Comparison of ENCODE assay signal across 31 cellular contexts in the genomic region with DNA sequence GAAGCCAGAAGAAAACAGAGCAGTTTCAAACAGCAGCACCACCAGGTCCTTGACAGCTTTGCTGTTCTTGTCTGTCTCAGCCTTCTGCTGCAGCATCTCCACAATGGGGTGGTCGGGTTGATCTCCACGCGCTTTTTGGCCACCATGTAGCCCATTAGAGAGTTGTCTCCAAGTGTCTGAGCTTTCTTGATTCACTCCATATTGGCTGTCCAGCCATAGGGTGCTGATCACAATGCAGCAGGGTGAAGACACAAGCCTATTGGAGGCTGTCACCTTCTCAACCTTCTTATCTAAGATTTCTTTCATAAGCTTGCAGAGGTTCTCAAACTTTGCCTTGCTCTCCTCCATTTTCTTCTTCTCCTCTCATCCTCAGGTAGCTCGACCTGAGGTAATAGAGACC.
"Had no signal": no experiment of that assay in that cellular context is flagged by ENCODE, and none has a peak within 500 bp of the region (broad histone marks: within the 10 kb centered on the region; RNA-seq: fewer than 3 reads in every experiment).

No MANE protein-coding gene starts in this region.

- H2AFZ ChIP-seq: hepatocyte had no signal

- H3K36me3 ChIP-seq: ascending aorta, breast epithelium, cardiac muscle cell, colonic mucosa, esophagus squamous epithelium, gastroesophageal sphincter, heart right ventricle had no signal

- H3K4me1 ChIP-seq: ascending aorta, breast epithelium, colonic mucosa, gastroesophageal sphincter had no signal

- H3K27ac ChIP-seq: ascending aorta, breast epithelium, cardiac muscle cell, colonic mucosa, epithelial cell of prostate, esophagus squamous epithelium, gastroesophageal sphincter, heart right ventricle, hepatocyte had no signal

- H3K4me3 ChIP-seq: ascending aorta, breast epithelium, cardiac muscle cell, colonic mucosa, esophagus squamous epithelium, gastroesophageal sphincter, heart right ventricle, hepatocyte had no signal

- H3K9me3 ChIP-seq: ascending aorta, breast epithelium, colonic mucosa, esophagus squamous epithelium, gastroesophageal sphincter, heart right ventricle had no signal

- H3K79me2 ChIP-seq: hepatocyte had no signal

- H3K4me2 ChIP-seq: hepatocyte had no signal

- ATAC-seq: activated naive CD4-positive, alpha-beta T cell treated with anti-CD3 and anti-CD28 coated beads, Interleukin-2, amount 50 U/mL, for 72 hours; activated T-cell treated with anti-CD3 and anti-CD28 coated beads, Interleukin-2, amount 50 U/mL, for 4 hours; activated T-helper 17 cell treated with anti-CD3 and anti-CD28 coated beads, Interleukin-2, amount 50 U/mL, for 72 hours; gastroesophageal sphincter; heart right ventricle; T-helper 17 cell had no signal

- H3K27me3 ChIP-seq: ascending aorta, cardiac muscle cell, colonic mucosa, esophagus squamous epithelium, gastroesophageal sphincter, hepatocyte had no signal

- FAIRE-seq: endometrium, endothelial cell of umbilical vein had no signal

- DNase-seq: activated CD4-positive, alpha-beta memory T cell treated with anti-CD3 and anti-CD28 coated beads, Interleukin-2, amount 10 ng/mL, durations not matched to agents 7 days and 5 days; activated CD4-positive, alpha-beta T cell treated with anti-CD3 and anti-CD28 coated beads for 4 hours; activated CD4-positive, alpha-beta T cell treated with anti-CD3 and anti-CD28 coated beads, Interleukin-2, amount 10 ng/mL, durations not matched to agents 7 days and 5 days; activated CD4-positive, alpha-beta T cell treated with anti-CD3 and anti-CD28 coated beads, Interleukin-2, amount 50 U/mL, for 4 hours; activated CD4-positive, CD25-positive, alpha-beta regulatory T cell; activated CD4-positive, CD25-positive, alpha-beta regulatory T cell treated with anti-CD3 and anti-CD28 coated beads, Interleukin-2, amount 50 U/mL, for 72 hours; activated CD8-positive, alpha-beta memory T cell treated with anti-CD3 and anti-CD28 coated beads, Interleukin-2, amount 50 U/mL, for 48 hours; activated effector memory CD4-positive, alpha-beta T cell treated with Interleukin-2 at 50 U/mL for 16 hours; activated gamma-delta T cell treated with Interleukin-2 at 50 U/mL for 16 hours; activated naive CD4-positive, alpha-beta T cell treated with anti-CD3 and anti-CD28 coated beads for 36 hours; activated naive CD8-positive, alpha-beta T cell treated with anti-CD3 and anti-CD28 coated beads, Interleukin-2, amount 10 ng/mL, durations not matched to agents 7 days and 5 days; activated T-cell treated with anti-CD3 and anti-CD28 coated beads, Interleukin-2, amount 50 U/mL, for 4 hours; central memory CD4-positive, alpha-beta T cell; cerebellar nuclear complex; colonic mucosa; effector CD8-positive, alpha-beta T cell; esophagus squamous epithelium; foreskin melanocyte; heart right ventricle; T-helper 17 cell; T1000 had no signal
